ENCODE assay signal across 6 cellular contexts in the genomic region with DNA sequence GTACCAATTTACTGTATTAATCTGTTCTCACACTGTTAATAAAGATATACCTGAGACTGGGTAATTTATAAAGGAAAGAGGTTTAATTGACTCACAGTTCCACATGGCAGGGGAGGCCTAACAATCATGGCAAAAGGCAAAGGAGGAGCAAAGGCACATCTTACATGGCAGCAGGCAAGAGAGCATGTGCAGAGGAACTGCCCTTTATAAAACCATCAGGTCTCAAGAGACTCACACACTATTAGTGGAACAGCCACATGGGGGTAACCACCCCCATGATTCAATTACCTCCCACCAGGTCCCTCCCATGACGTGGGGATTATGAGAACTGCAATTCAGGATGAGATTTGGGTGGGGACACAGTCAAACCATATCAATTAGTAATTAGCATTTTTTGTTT. TPM values are rescaled to one million over a fixed set of nuclear protein-coding genes. Genes with fewer than 3 reads are reported as not detected.
DNase-seq lines count a peak whose midpoint lies in the region; ATAC-seq, FAIRE-seq and TF ChIP-seq lines count a peak whose summit lies in the region.
"Not testable (repeated sequence)": the region's sequence is repeated elsewhere in the genome, so short reads cannot be mapped to it uniquely, and the experiment has no call there.

No MANE protein-coding gene starts in this region.

- H4K20me1 ChIP-seq in K562 (replicated peaks; ENCODE audit: control insufficient read depth, insufficient read depth, low read length), result not testable (repeated sequence)

- H3K9me3 ChIP-seq in HEK293 (ENCODE audit: control insufficient read depth, insufficient read depth, low read depth, low read length); K562 (replicated peaks; ENCODE audit: control insufficient read depth, insufficient read depth, low read depth, low read length): not testable (repeated sequence)
- peaks cover 40% of the 10 kb centered on the region for H3K9me3 ChIP-seq in endodermal cell (ENCODE audit: control insufficient read depth, low read length)

- H3K4me1 Mint-ChIP-seq in activated T-helper 1 cell treated with anti-CD3 and anti-CD28 coated beads, Interleukin-12 subunit alpha, Interleukin-12 subunit beta, Interleukin-2, Interleukin-4 antibody, amounts not matched to agents 30 ng/mL and 10 ng/mL and 1 ng/mL, durations not matched to agents 14 hours and 24 hours and 36 hours (ENCODE audit: low read depth); endodermal cell; memory B cell: not testable (repeated sequence)

- not testable (repeated sequence) for H3K27ac ChIP-seq in HEK293 (ENCODE audit: extremely low read depth, low read depth, low read length); K562 (ENCODE audit: extremely low read depth, low read depth, low read length); endodermal cell (ENCODE audit: low read depth, low read length)

- not testable (repeated sequence) for DNase-seq in activated T-helper 1 cell treated with anti-CD3 and anti-CD28 coated beads, Interleukin-12 subunit alpha, Interleukin-12 subunit beta, Interleukin-2, Interleukin-4 antibody, amounts not matched to agents 30 ng/mL and 10 ng/mL and 1 ng/mL, durations not matched to agents 14 hours and 24 hours and 36 hours (ENCODE audit: low spot score); K562 (ENCODE audit: extremely low read depth in 1 of 4, low spot score in 3 of 4); endodermal cell; fibroblast of villous mesenchyme (ENCODE audit: low read depth); memory B cell (ENCODE audit: low spot score in 2 of 2)

- ATAC-seq in K562; memory B cell (ENCODE audit: low read depth): not testable (repeated sequence)

- H3K27ac Mint-ChIP-seq in activated T-helper 1 cell treated with anti-CD3 and anti-CD28 coated beads, Interleukin-12 subunit alpha, Interleukin-12 subunit beta, Interleukin-2, Interleukin-4 antibody, amounts not matched to agents 30 ng/mL and 10 ng/mL and 1 ng/mL, durations not matched to agents 14 hours and 24 hours and 36 hours, result peak overlapping the region; percentile 0
- H3K27ac Mint-ChIP-seq in endodermal cell, result not testable (repeated sequence)
- H3K27ac Mint-ChIP-seq in memory B cell, result peak overlapping the region; percentile 33

- H3K9ac ChIP-seq in K562 (ENCODE audit: insufficient read depth in 1 of 2, low read depth in 2 of 2, low read length in 2 of 2); endodermal cell (ENCODE audit: extremely low read depth, low read length, poor library complexity, severe bottlenecking): not testable (repeated sequence)

- WGBS in K562 (ENCODE audit: insufficient coverage, low coverage, missing lambda C conversion rate), result 64% methylated on average over 1 of the region's 1 CpG
- 100% methylated on average over 1 of the region's 1 CpG; no CpG with 5 or more reads in 1 of the 2 experiments for WGBS in endodermal cell (ENCODE audit: insufficient coverage in 1 of 2, insufficient read length in 1 of 2), 2 experiments

- not testable (repeated sequence) for H3K4me2 ChIP-seq in K562 (ENCODE audit: insufficient read depth, low read length)

- not testable (repeated sequence) for H3K4me3 ChIP-seq in HEK293 (ENCODE audit: low read depth, low read length); K562; fibroblast of villous mesenchyme (ENCODE audit: low read depth, low read length)
- H3K4me3 ChIP-seq in endodermal cell (ENCODE audit: low read length), result peak overlapping the region; percentile 14

- CTCF ChIA-PET in HEK293 (lab: Yijun Ruan, JAX), result interaction anchor here (0.9 to 1.1 kb wide), 2 partner anchors 14 to 17 kb away, joined by 4 to 5 read pairs; no protein-coding TSS in a partner anchor
- CTCF ChIA-PET in K562 (lab: Yijun Ruan, JAX; ENCODE audit: low intra/inter-chr PET ratio), result interaction anchor here (1.6 kb wide), 1 partner anchor 24 kb away, joined by 5 read pairs; no protein-coding TSS in a partner anchor

- not testable (repeated sequence) for TF ChIP-seq EP300 in K562 (IDR thresholded peaks at IDR 0.05; ENCODE audit: low read length)

- not testable (repeated sequence) for H3K4me1 ChIP-seq in HEK293 (ENCODE audit: control insufficient read depth, insufficient read depth, low read length); K562 (replicated peaks in 1 of 2; ENCODE audit: control insufficient read depth in 2 of 2, insufficient read depth in 2 of 2, low read length in 2 of 2); endodermal cell (ENCODE audit: control insufficient read depth, insufficient read depth, low read length)

- peaks cover 8 to 55% of the 10 kb centered on the region in 2 experiments for H3K36me3 ChIP-seq in HEK293 (ENCODE audit: control insufficient read depth in 2 of 2, insufficient read depth in 1 of 2, low read length in 2 of 2)
- peaks cover 81% of the 10 kb centered on the region for H3K36me3 ChIP-seq in K562 (ENCODE audit: control insufficient read depth, insufficient read depth, low read length)
- H3K36me3 ChIP-seq in endodermal cell (ENCODE audit: control insufficient read depth, insufficient read depth, low read length), result peaks cover 75% of the 10 kb centered on the region

- in situ Hi-C loops in K562 (cut with MboI), result not testable (repeated sequence)

- intact Hi-C loops in activated T-helper 1 cell treated with anti-CD3 and anti-CD28 coated beads, Interleukin-12 subunit alpha, Interleukin-12 subunit beta, Interleukin-2, Interleukin-4 antibody, amounts not matched to agents 30 ng/mL and 10 ng/mL and 1 ng/mL, durations not matched to agents 14 hours and 24 hours and 36 hours (cut with micrococcal nuclease), result loop anchor here (1.0 to 2.0 kb wide), 4 partner anchors 21 to 780 kb away; a partner anchor contains a TSS
- intact Hi-C loops in K562 (cut with micrococcal nuclease), result loop anchor here (2.0 to 10.0 kb wide), 4 partner anchors 21 to 778 kb away; a partner anchor contains a TSS

- TF ChIP-seq RAD21 in K562 (CRISPR knock-in tag; conservative IDR thresholded peaks at IDR 0.05 in 1 of 2, IDR thresholded peaks at IDR 0.05 in 1 of 2), result not testable (repeated sequence)

- FAIRE-seq in K562 (lab: Jason Lieb, UNC), result not testable (repeated sequence)

- BruUV-seq in K562 (replicated peaks; lab: Mats Ljungman, UMichigan), result not testable (repeated sequence)

- not testable (repeated sequence) for TF ChIP-seq POLR2A in K562 (conservative IDR thresholded peaks at IDR 0.05)

- not testable (repeated sequence) for H3K9me1 ChIP-seq in K562 (ENCODE audit: control insufficient read depth, insufficient read depth, low read length)

- TF ChIP-seq CTCF in HEK293 (tag by site-specific recombination; IDR thresholded peaks at IDR 0.05); K562 (IDR thresholded peaks at IDR 0.05 in 2 of 3, conservative IDR thresholded peaks at IDR 0.05 in 1 of 3; ENCODE audit: insufficient read depth in 2 of 3, low read depth in 1 of 3, low read length in 3 of 3); endodermal cell (conservative IDR thresholded peaks at IDR 0.05): not testable (repeated sequence)
- TF ChIP-seq CTCF in fibroblast of villous mesenchyme (IDR thresholded peaks at IDR 0.05; ENCODE audit: insufficient read depth, low read depth, low read length), result peak; percentile 3

- not testable (repeated sequence) for H3K4me3 Mint-ChIP-seq in activated T-helper 1 cell treated with anti-CD3 and anti-CD28 coated beads, Interleukin-12 subunit alpha, Interleukin-12 subunit beta, Interleukin-2, Interleukin-4 antibody, amounts not matched to agents 30 ng/mL and 10 ng/mL and 1 ng/mL, durations not matched to agents 14 hours and 24 hours and 36 hours; endodermal cell; memory B cell

- H2AFZ ChIP-seq in K562 (ENCODE audit: low read depth, low read length), result not testable (repeated sequence)

- not testable (repeated sequence) for H3K27me3 ChIP-seq in K562 (ENCODE audit: control insufficient read depth in 2 of 2, insufficient read depth in 2 of 2, low read length in 2 of 2); endodermal cell (ENCODE audit: control insufficient read depth, insufficient read depth, low read length, poor library complexity, severe bottlenecking)

- POLR2A ChIA-PET in HEK293 (lab: Yijun Ruan, JAX); K562 (lab: Yijun Ruan, JAX): not testable (repeated sequence)

- peaks cover 24% of the 10 kb centered on the region for H3K36me3 Mint-ChIP-seq in activated T-helper 1 cell treated with anti-CD3 and anti-CD28 coated beads, Interleukin-12 subunit alpha, Interleukin-12 subunit beta, Interleukin-2, Interleukin-4 antibody, amounts not matched to agents 30 ng/mL and 10 ng/mL and 1 ng/mL, durations not matched to agents 14 hours and 24 hours and 36 hours (ENCODE audit: low read depth)
- H3K36me3 Mint-ChIP-seq in endodermal cell (ENCODE audit: low read depth) (peaks cover 50% of the 10 kb centered on the region), memory B cell (peaks cover 27% of the 10 kb centered on the region)

- H3K79me2 ChIP-seq in K562 (ENCODE audit: control insufficient read depth, insufficient read depth, low read length), result not testable (repeated sequence)

- H3K27me3 Mint-ChIP-seq in activated T-helper 1 cell treated with anti-CD3 and anti-CD28 coated beads, Interleukin-12 subunit alpha, Interleukin-12 subunit beta, Interleukin-2, Interleukin-4 antibody, amounts not matched to agents 30 ng/mL and 10 ng/mL and 1 ng/mL, durations not matched to agents 14 hours and 24 hours and 36 hours (ENCODE audit: insufficient read depth); endodermal cell (ENCODE audit: insufficient read depth); memory B cell: not testable (repeated sequence)

- H3K9me3 Mint-ChIP-seq in activated T-helper 1 cell treated with anti-CD3 and anti-CD28 coated beads, Interleukin-12 subunit alpha, Interleukin-12 subunit beta, Interleukin-2, Interleukin-4 antibody, amounts not matched to agents 30 ng/mL and 10 ng/mL and 1 ng/mL, durations not matched to agents 14 hours and 24 hours and 36 hours; memory B cell: not testable (repeated sequence)
- H3K9me3 Mint-ChIP-seq in endodermal cell, result peaks cover 28% of the 10 kb centered on the region

RNA-seq across cellular contexts. Expression of a gene that starts 21.3 kb away (rescaled TPM):
- total RNA-seq in activated T-helper 1 cell treated with anti-CD3 and anti-CD28 coated beads, Interleukin-12 subunit alpha, Interleukin-12 subunit beta, Interleukin-2, Interleukin-4 antibody, amounts not matched to agents 30 ng/mL and 10 ng/mL and 1 ng/mL, durations not matched to agents 14 hours and 24 hours and 36 hours, result 30.2 and 31.7 TPM in 2 replicates
- 37.7 and 85.6 TPM in 2 replicates for total RNA-seq in K562 (2011; cell fraction: chromatin; rRNA removed; ENCODE audit: low replicate concordance)
- 35.0 and 38.3 TPM in 2 replicates for total RNA-seq in K562 (2011; cell fraction: nucleolus; rRNA removed)
- 49.1 and 73.5 TPM in 2 replicates for total RNA-seq in K562 (2011; cell fraction: nucleoplasm; rRNA removed)
- 16.9 and 19.2 TPM in 2 replicates for total RNA-seq in K562 (2014; rRNA removed)
- 42.9 and 44.1 TPM in 2 replicates for total RNA-seq in K562 (2014; rRNA removed; fragmentation: Illumina TruSeq; extraction: Trizol)
- 33.1 and 37.2 TPM in 2 replicates for total RNA-seq in K562 (2015; rRNA removed; fragmentation: Illumina TruSeq; extraction: Trizol)
- total RNA-seq in K562 (2021), result 31.5 and 33.9 TPM in 2 replicates
- polyA plus RNA-seq in K562 (2011; rRNA removed), result 86.6 and 98.5 TPM in 2 replicates
- 29.3 and 122 TPM in 2 replicates for polyA plus RNA-seq in K562 (2011; cell fraction: cytosol; rRNA removed)
- polyA plus RNA-seq in K562 (2011; cell fraction: nucleus; rRNA removed), result 48.8 and 82.9 TPM in 2 replicates
- 28.9 and 43.3 TPM in 2 replicates for polyA plus RNA-seq in K562 (2012)
- polyA plus RNA-seq in K562 (2014; fragmentation: Illumina TruSeq; extraction: Trizol), result 35.2 and 42.2 TPM in 2 replicates
- polyA plus RNA-seq in K562 (2014; fragmentation: Nextera tagmentation; extraction: Ambion mirVana), result 10 to 100 TPM; 27.4 to 29.6 TPM
- 28.8 and 36.2 TPM in 2 replicates for polyA plus RNA-seq in K562 (2014; rRNA removed)
- 52.4 and 62.2 TPM in 2 replicates for polyA minus RNA-seq in K562 (2011; rRNA and poly(A)+ RNA removed)
- 20.6 and 34.5 TPM in 2 replicates for polyA minus RNA-seq in K562 (2011; cell fraction: cytosol; rRNA and poly(A)+ RNA removed)
- polyA minus RNA-seq in K562 (2011; cell fraction: nucleus; rRNA and poly(A)+ RNA removed), result 23.0 and 38.1 TPM in 2 replicates
- total RNA-seq in endodermal cell, result 10 to 100 TPM; 45.7 to 55.2 TPM
- polyA plus RNA-seq in endodermal cell (2013, experiment 1 of 2), result 87.7 TPM
- 84.6 TPM for polyA plus RNA-seq in endodermal cell (2013, experiment 2 of 2)
- 20.0 and 42.7 TPM in 2 replicates for total RNA-seq in fibroblast of villous mesenchyme

RNA-seq across cellular contexts. Expression of a gene that starts 22.4 kb away (rescaled TPM):
- 152 and 172 TPM in 2 replicates for total RNA-seq in activated T-helper 1 cell treated with anti-CD3 and anti-CD28 coated beads, Interleukin-12 subunit alpha, Interleukin-12 subunit beta, Interleukin-2, Interleukin-4 antibody, amounts not matched to agents 30 ng/mL and 10 ng/mL and 1 ng/mL, durations not matched to agents 14 hours and 24 hours and 36 hours
- total RNA-seq in K562 (2011; cell fraction: chromatin; rRNA removed; ENCODE audit: low replicate concordance), result 282 and 367 TPM in 2 replicates
- total RNA-seq in K562 (2011; cell fraction: nucleolus; rRNA removed), result 174 and 192 TPM in 2 replicates
- 193 and 254 TPM in 2 replicates for total RNA-seq in K562 (2011; cell fraction: nucleoplasm; rRNA removed)
- total RNA-seq in K562 (2014; rRNA removed) (209 and 304 TPM in 2 replicates), K562 (2014; rRNA removed; fragmentation: Illumina TruSeq; extraction: Trizol) (266 and 313 TPM in 2 replicates), K562 (2015; rRNA removed; fragmentation: Illumina TruSeq; extraction: Trizol) (254 and 279 TPM in 2 replicates), K562 (2021) (226 and 243 TPM in 2 replicates), endodermal cell (100 to 1,000 TPM; 190 to 222 TPM), fibroblast of villous mesenchyme (135 and 181 TPM in 2 replicates)
- polyA plus RNA-seq in K562 (2011; rRNA removed) (253 and 264 TPM in 2 replicates), K562 (2014; fragmentation: Illumina TruSeq; extraction: Trizol) (165 and 245 TPM in 2 replicates), K562 (2014; fragmentation: Nextera tagmentation; extraction: Ambion mirVana) (100 to 1,000 TPM; 168 to 190 TPM), K562 (2014; rRNA removed) (220 and 276 TPM in 2 replicates)
- 129 and 140 TPM in 2 replicates for polyA plus RNA-seq in K562 (2011; cell fraction: cytosol; rRNA removed)
- 330 and 356 TPM in 2 replicates for polyA plus RNA-seq in K562 (2011; cell fraction: nucleus; rRNA removed)
- polyA plus RNA-seq in K562 (2012), result 99.7 and 137 TPM in 2 replicates
- 497 and 561 TPM in 2 replicates for polyA minus RNA-seq in K562 (2011; rRNA and poly(A)+ RNA removed)
- polyA minus RNA-seq in K562 (2011; cell fraction: cytosol; rRNA and poly(A)+ RNA removed), result 124 and 173 TPM in 2 replicates
- polyA minus RNA-seq in K562 (2011; cell fraction: nucleus; rRNA and poly(A)+ RNA removed), result 304 and 434 TPM in 2 replicates
- 157 TPM for polyA plus RNA-seq in endodermal cell (2013, experiment 1 of 2)
- polyA plus RNA-seq in endodermal cell (2013, experiment 2 of 2), result 163 TPM
